Comparison of ENCODE assay signal across 14 cellular contexts in the genomic region with DNA sequence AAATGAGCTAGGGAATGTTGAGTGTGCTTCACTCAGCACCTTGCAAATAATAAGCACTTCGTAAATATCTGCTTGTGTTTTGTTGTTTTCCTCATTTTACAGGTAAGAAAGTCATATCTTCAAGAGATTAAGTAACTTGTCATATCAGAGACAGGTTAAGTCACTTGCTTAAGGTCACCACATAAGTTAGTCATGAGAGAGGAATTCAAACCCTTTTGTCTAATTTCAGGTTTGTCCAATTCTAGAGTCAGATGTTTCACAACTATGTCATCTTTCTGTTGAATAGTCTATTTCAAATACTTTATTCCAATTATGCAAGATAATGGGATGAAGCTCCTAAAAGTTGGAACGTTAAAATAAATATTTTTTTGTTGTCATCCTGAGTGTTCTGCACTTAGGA. TPM values are rescaled to one million over a fixed set of nuclear protein-coding genes. Genes with fewer than 3 reads are reported as not detected.
DNase-seq lines count a peak whose midpoint lies in the region; ATAC-seq and TF ChIP-seq lines count a peak whose summit lies in the region.
"Had no signal": no experiment of that assay in that cellular context is flagged by ENCODE, and none has a peak within 500 bp of the region (broad histone marks: within the 10 kb centered on the region; RNA-seq: fewer than 3 reads in every experiment).

No MANE protein-coding gene starts in this region.

- H3K4me1 ChIP-seq in PC-3 (ENCODE audit: insufficient read depth, low read length) (peaks cover 15% of the 10 kb centered on the region), left lung (no peaks in the 10 kb centered on the region)
- H3K4me1 ChIP-seq: Caco-2 had no signal

- DNase-seq in PC-3 = peak; percentile 69
- peak; percentile 27 for DNase-seq in epithelial cell of esophagus (ENCODE audit: low read depth)
- DNase-seq in left lung = no peak
- no peak for DNase-seq in activated CD4-positive, alpha-beta memory T cell treated with anti-CD3 and anti-CD28 coated beads for 36 hours
- no peak for DNase-seq in CD4-positive, alpha-beta T cell
- DNase-seq in osteocyte (ENCODE audit: extremely low spot score, unreplicated experiment) = no peak
- DNase-seq: C1 segment of cervical spinal cord; Caco-2; CD8-positive, alpha-beta T cell; DMS153; DND-41; H9; HFFc6 had no signal

- H3K9ac ChIP-seq in PC-3 (ENCODE audit: low read length) = no peak overlapping the region

- H3K4me3 ChIP-seq in PC-3 (ENCODE audit: low read length) = no peak overlapping the region
- no peak overlapping the region for H3K4me3 ChIP-seq in epithelial cell of esophagus (ENCODE audit: low read length)
- no peak overlapping the region for H3K4me3 ChIP-seq in left lung
- H3K4me3 ChIP-seq: GM23338 had no signal

- peaks cover 11% of the 10 kb centered on the region for H3K27me3 Mint-ChIP-seq in activated CD4-positive, alpha-beta memory T cell treated with anti-CD3 and anti-CD28 coated beads for 36 hours
- H3K27me3 Mint-ChIP-seq in CD4-positive, alpha-beta T cell = peaks cover 10% of the 10 kb centered on the region
- no peaks in the 10 kb centered on the region for H3K27me3 Mint-ChIP-seq in osteocyte (ENCODE audit: unreplicated experiment)

- TF ChIP-seq CTCF in PC-3 (conservative IDR thresholded peaks at IDR 0.05; ENCODE audit: low read depth, low read length) = no peak
- no peak for TF ChIP-seq CTCF in epithelial cell of esophagus (IDR thresholded peaks at IDR 0.05; ENCODE audit: insufficient read depth, low read depth, low read length, missing control alignments)
- no peak for TF ChIP-seq CTCF in left lung (IDR thresholded peaks at IDR 0.05)
- TF ChIP-seq CTCF in CD4-positive, alpha-beta T cell (IDR thresholded peaks at IDR 0.05) = no peak
- TF ChIP-seq CTCF in osteocyte (IDR thresholded peaks at IDR 0.05) = no peak

- ATAC-seq in PC-3 = peak; percentile 50
- ATAC-seq in left lung = peak; percentile 26
- no peak for ATAC-seq in CD4-positive, alpha-beta T cell (ENCODE audit: poor library complexity)
- ATAC-seq: CD8-positive, alpha-beta T cell had no signal

- intact Hi-C loops in PC-3 (cut with micrococcal nuclease) (no loop called here), left lung (cut with DNase I) (no loop called here)
- intact Hi-C loops in activated CD4-positive, alpha-beta memory T cell treated with anti-CD3 and anti-CD28 coated beads for 36 hours (cut with micrococcal nuclease) = no loop called here
- intact Hi-C loops in CD4-positive, alpha-beta T cell (cut with DNase I, micrococcal nuclease) = no loop called here

- H3K9me2 ChIP-seq in PC-3 (replicated peaks; ENCODE audit: low read length) = no peaks in the 10 kb centered on the region

- no peaks in the 10 kb centered on the region for H3F3A ChIP-seq in PC-3 (ENCODE audit: low read length, unreplicated experiment)

- peaks cover 15% of the 10 kb centered on the region for H3K4me1 Mint-ChIP-seq in activated CD4-positive, alpha-beta memory T cell treated with anti-CD3 and anti-CD28 coated beads for 36 hours (ENCODE audit: low read depth)
- H3K4me1 Mint-ChIP-seq in CD4-positive, alpha-beta T cell (ENCODE audit: low read depth) = peaks cover 12% of the 10 kb centered on the region
- H3K4me1 Mint-ChIP-seq in osteocyte (ENCODE audit: unreplicated experiment) = no peaks in the 10 kb centered on the region

- H3K4me2 ChIP-seq in PC-3 (ENCODE audit: low read length) = peak overlapping the region; percentile 11
- H3K4me2 ChIP-seq: GM23338 had no signal

- no peak overlapping the region for H2AFZ ChIP-seq in PC-3 (ENCODE audit: low read length)

- H3K36me3 Mint-ChIP-seq in activated CD4-positive, alpha-beta memory T cell treated with anti-CD3 and anti-CD28 coated beads for 36 hours = peaks cover 1% of the 10 kb centered on the region
- no peaks in the 10 kb centered on the region for H3K36me3 Mint-ChIP-seq in CD4-positive, alpha-beta T cell (ENCODE audit: low read depth)
- H3K36me3 Mint-ChIP-seq in osteocyte (ENCODE audit: unreplicated experiment) = no peaks in the 10 kb centered on the region
- H3K36me3 Mint-ChIP-seq: CD8-positive, alpha-beta T cell had no signal

- BruUV-seq in PC-3 (replicated peaks; lab: Mats Ljungman, UMichigan) = no TSS peak

- H4K20me1 ChIP-seq in PC-3 (ENCODE audit: low read length) = no peaks in the 10 kb centered on the region

- H3K9me3 Mint-ChIP-seq in activated CD4-positive, alpha-beta memory T cell treated with anti-CD3 and anti-CD28 coated beads for 36 hours = no peaks in the 10 kb centered on the region
- H3K9me3 Mint-ChIP-seq in CD4-positive, alpha-beta T cell = no peaks in the 10 kb centered on the region
- no peaks in the 10 kb centered on the region for H3K9me3 Mint-ChIP-seq in osteocyte (ENCODE audit: unreplicated experiment)
- H3K9me3 Mint-ChIP-seq: CD8-positive, alpha-beta T cell; GM23338; H9; HFFc6 had no signal

- no peak overlapping the region for H3K27ac Mint-ChIP-seq in activated CD4-positive, alpha-beta memory T cell treated with anti-CD3 and anti-CD28 coated beads for 36 hours
- H3K27ac Mint-ChIP-seq in CD4-positive, alpha-beta T cell = no peak overlapping the region
- no peak overlapping the region for H3K27ac Mint-ChIP-seq in osteocyte (ENCODE audit: unreplicated experiment)
- H3K27ac Mint-ChIP-seq: CD8-positive, alpha-beta T cell; GM23338; H9; HFFc6 had no signal

- H3K27ac ChIP-seq in PC-3 (ENCODE audit: low read length) (no peak overlapping the region), left lung (no peak overlapping the region)
- no peak overlapping the region for H3K27ac ChIP-seq in CD4-positive, alpha-beta T cell (ENCODE audit: low read depth, low read length)

- H3K4me3 Mint-ChIP-seq in activated CD4-positive, alpha-beta memory T cell treated with anti-CD3 and anti-CD28 coated beads for 36 hours = no peak overlapping the region
- H3K4me3 Mint-ChIP-seq in CD4-positive, alpha-beta T cell = no peak overlapping the region
- no peak overlapping the region for H3K4me3 Mint-ChIP-seq in osteocyte (ENCODE audit: unreplicated experiment)
- H3K4me3 Mint-ChIP-seq: CD8-positive, alpha-beta T cell; GM23338; H9; HFFc6 had no signal

- H3K79me2 ChIP-seq in PC-3 (ENCODE audit: low read length) = no peaks in the 10 kb centered on the region

- no peaks in the 10 kb centered on the region for H3K36me3 ChIP-seq in PC-3 (ENCODE audit: low read depth, low read length)
- H3K36me3 ChIP-seq in left lung = no peaks in the 10 kb centered on the region

- no peaks in the 10 kb centered on the region for H3K27me3 ChIP-seq in PC-3 (ENCODE audit: low read length)
- no peaks in the 10 kb centered on the region for H3K27me3 ChIP-seq in left lung
- H3K27me3 ChIP-seq in CD4-positive, alpha-beta T cell (ENCODE audit: control insufficient read depth, insufficient read depth, low read length) = no peaks in the 10 kb centered on the region

- no peaks in the 10 kb centered on the region for H3K9me3 ChIP-seq in PC-3 (ENCODE audit: low read length)
- H3K9me3 ChIP-seq in left lung = no peaks in the 10 kb centered on the region
- H3K9me3 ChIP-seq in CD4-positive, alpha-beta T cell (ENCODE audit: control insufficient read depth, low read length) = no peaks in the 10 kb centered on the region
- H3K9me3 ChIP-seq: Caco-2 had no signal

- POLR2A ChIA-PET in PC-3 (lab: Charles Lee; ENCODE audit: unreplicated experiment) = interaction anchor here (1.5 kb wide), 1 partner anchor 13 kb away, joined by 4 read pairs; no protein-coding TSS in a partner anchor
- POLR2A ChIA-PET in activated CD4-positive, alpha-beta memory T cell treated with anti-CD3 and anti-CD28 coated beads for 36 hours (lab: Charles Lee) = no interaction called here
- POLR2A ChIA-PET in CD4-positive, alpha-beta T cell (lab: Charles Lee) = no interaction called here

- CTCF ChIA-PET in PC-3 (lab: Charles Lee) = no interaction called here
- CTCF ChIA-PET in activated CD4-positive, alpha-beta memory T cell treated with anti-CD3 and anti-CD28 coated beads for 36 hours (lab: Charles Lee) = no interaction called here
- CTCF ChIA-PET in CD4-positive, alpha-beta T cell (lab: Charles Lee) = interaction anchor here (2.2 kb wide), 1 partner anchor 12 kb away, joined by 4 read pairs; no protein-coding TSS in a partner anchor

RNA-seq across cellular contexts. Expression of gene CUL3, which starts 13.5 kb away (rescaled TPM):
- total RNA-seq in PC-3 (2014; rRNA removed) (50.4 and 54.9 TPM in 2 replicates), left lung (10 to 100 TPM; 70.9 to 76.5 TPM), osteocyte (72.6 and 83.6 TPM in 2 replicates)
- 10 to 100 TPM; 75.8 to 79.5 TPM for total RNA-seq in activated CD4-positive, alpha-beta memory T cell treated with anti-CD3 and anti-CD28 coated beads for 36 hours
- total RNA-seq in CD4-positive, alpha-beta T cell = 100 to 1,000 TPM; 115 TPM

Comparison
In these comparisons a context has a peak if more than half of its experiments do, and no peak if none do; other contexts are left out.
1. DNase-seq: peak in PC-3 (single experiment) and epithelial cell of esophagus (single experiment); none in left lung (0 of 2), activated CD4-positive, alpha-beta memory T cell treated with anti-CD3 and anti-CD28 coated beads for 36 hours (single experiment), CD4-positive, alpha-beta T cell (0 of 10) and osteocyte (single experiment).